In genomic region chr6:79078057-79078969, GRCh38 we compare ENCODE assay signal across 1 cellular context.
TF ChIP-seq lines count a peak whose summit lies in the region.

PHIP (minus strand) TSS chr6:79078254; CDS start chr6:79078068, 186 bp downstream.

TF ChIP-seq in HepG2, 621 proteins besides CTCF, POLR2A, EP300 and RAD21 (continued from another document and continues in another):
- TF ChIP-seq SNAPC4 (CRISPR knock-in tag; IDR thresholded peaks at IDR 0.05), result no peak
- no peak; the same call in 1 of the 2 replicates for TF ChIP-seq ESRRA (CRISPR knock-in tag; IDR thresholded peaks at IDR 0.05; ENCODE audit: low read depth)
- no peak for TF ChIP-seq ZNF572 (CRISPR knock-in tag; IDR thresholded peaks at IDR 0.05)
- TF ChIP-seq ZNF263 (CRISPR knock-in tag; IDR thresholded peaks at IDR 0.05), result no peak
- no peak for TF ChIP-seq TCF12 (IDR thresholded peaks at IDR 0.05)
- TF ChIP-seq TCF12 (CRISPR knock-in tag; IDR thresholded peaks at IDR 0.05), result no peak
- no peak for TF ChIP-seq RORA (CRISPR knock-in tag; IDR thresholded peaks at IDR 0.05)
- peak; percentile 62; the same call in 1 of the 2 replicates for TF ChIP-seq ZNF746 (CRISPR knock-in tag; IDR thresholded peaks at IDR 0.05)
- TF ChIP-seq HOXD1 (CRISPR knock-in tag; IDR thresholded peaks at IDR 0.05), result 0 out of 2 replicates have a peak, but pooled peaks have one; percentile 41
- TF ChIP-seq PRDM15 (CRISPR knock-in tag; IDR thresholded peaks at IDR 0.05), result no peak
- TF ChIP-seq ZNF724P (CRISPR knock-in tag; IDR thresholded peaks at IDR 0.05; ENCODE audit: borderline replicate concordance), result no peak
- no peak for TF ChIP-seq ZNF281 (CRISPR knock-in tag; IDR thresholded peaks at IDR 0.05; ENCODE audit: borderline replicate concordance)
- TF ChIP-seq AKAP8 (CRISPR knock-in tag; IDR thresholded peaks at IDR 0.05), result no peak
- peak; percentile 68 for TF ChIP-seq XRCC5 (optimal IDR thresholded peaks at IDR 0.05; ENCODE audit: low read length)
- no peak for TF ChIP-seq ZNF720 (CRISPR knock-in tag; IDR thresholded peaks at IDR 0.05)
- no peak for TF ChIP-seq ZNF232 (CRISPR knock-in tag; IDR thresholded peaks at IDR 0.05; ENCODE audit: borderline replicate concordance)
- peak; percentile 82; the same call in 1 of the 2 replicates for TF ChIP-seq IRF9 (CRISPR knock-in tag; IDR thresholded peaks at IDR 0.05; ENCODE audit: borderline replicate concordance)
- no peak for TF ChIP-seq CCAR2 (optimal IDR thresholded peaks at IDR 0.05; ENCODE audit: low read depth, low read length)
- no peak for TF ChIP-seq NR3C1 (CRISPR knock-in tag; IDR thresholded peaks at IDR 0.05)
- no peak for TF ChIP-seq ELF1 (CRISPR knock-in tag; IDR thresholded peaks at IDR 0.05)
- TF ChIP-seq PAX8 (CRISPR knock-in tag; IDR thresholded peaks at IDR 0.05; ENCODE audit: borderline replicate concordance), result 0 out of 2 replicates have a peak, but pooled peaks have one; percentile 33
- TF ChIP-seq TBX2 (CRISPR knock-in tag; IDR thresholded peaks at IDR 0.05; ENCODE audit: borderline replicate concordance), result peak; percentile 75
- TF ChIP-seq ZNF17 (CRISPR knock-in tag; IDR thresholded peaks at IDR 0.05), result no peak
- peak; percentile 56; the same call in 1 of the 2 replicates for TF ChIP-seq TFDP1 (CRISPR knock-in tag; IDR thresholded peaks at IDR 0.05; ENCODE audit: borderline replicate concordance)
- TF ChIP-seq ZBTB39 (CRISPR knock-in tag; IDR thresholded peaks at IDR 0.05), result no peak
- TF ChIP-seq ZNF143 (CRISPR knock-in tag; IDR thresholded peaks at IDR 0.05), result no peak
- TF ChIP-seq ZNF224 (CRISPR knock-in tag; IDR thresholded peaks at IDR 0.05), result no peak
- no peak for TF ChIP-seq ZNF589 (CRISPR knock-in tag; conservative IDR thresholded peaks at IDR 0.05)
- no peak for TF ChIP-seq ZNF430 (CRISPR knock-in tag; IDR thresholded peaks at IDR 0.05)
- TF ChIP-seq KAT2B (IDR thresholded peaks at IDR 0.05; ENCODE audit: borderline replicate concordance, low read depth, low read length), result no peak
- peak; percentile 84; the same call in 1 of the 2 replicates for TF ChIP-seq ZNF343 (CRISPR knock-in tag; IDR thresholded peaks at IDR 0.05)
- no peak; the same call in 1 of the 2 replicates for TF ChIP-seq PLSCR1 (CRISPR knock-in tag; IDR thresholded peaks at IDR 0.05; ENCODE audit: borderline replicate concordance)
- no peak for TF ChIP-seq CC2D1A (CRISPR knock-in tag; IDR thresholded peaks at IDR 0.05)
- no peak; the same call in 1 of the 2 replicates for TF ChIP-seq ZNF570 (CRISPR knock-in tag; IDR thresholded peaks at IDR 0.05; ENCODE audit: borderline replicate concordance)
- no peak for TF ChIP-seq ISL2 (CRISPR knock-in tag; IDR thresholded peaks at IDR 0.05)
- TF ChIP-seq FOXP4 (CRISPR knock-in tag; IDR thresholded peaks at IDR 0.05), result no peak
- no peak for TF ChIP-seq SETDB1 (CRISPR knock-in tag; IDR thresholded peaks at IDR 0.05; ENCODE audit: borderline replicate concordance)
- TF ChIP-seq ZNF431 (CRISPR knock-in tag; IDR thresholded peaks at IDR 0.05; ENCODE audit: borderline replicate concordance, low read depth), result 0 out of 2 replicates have a peak, but pooled peaks have one; percentile 66
- TF ChIP-seq ZNF225 (CRISPR knock-in tag; IDR thresholded peaks at IDR 0.05), result no peak
- TF ChIP-seq RNF219 (CRISPR knock-in tag; IDR thresholded peaks at IDR 0.05), result 0 out of 2 replicates have a peak, but pooled peaks have one; percentile 43
- TF ChIP-seq TEAD2 (CRISPR knock-in tag; IDR thresholded peaks at IDR 0.05), result no peak
